8 cellular contexts compared by ENCODE assay signal in the genomic region with DNA sequence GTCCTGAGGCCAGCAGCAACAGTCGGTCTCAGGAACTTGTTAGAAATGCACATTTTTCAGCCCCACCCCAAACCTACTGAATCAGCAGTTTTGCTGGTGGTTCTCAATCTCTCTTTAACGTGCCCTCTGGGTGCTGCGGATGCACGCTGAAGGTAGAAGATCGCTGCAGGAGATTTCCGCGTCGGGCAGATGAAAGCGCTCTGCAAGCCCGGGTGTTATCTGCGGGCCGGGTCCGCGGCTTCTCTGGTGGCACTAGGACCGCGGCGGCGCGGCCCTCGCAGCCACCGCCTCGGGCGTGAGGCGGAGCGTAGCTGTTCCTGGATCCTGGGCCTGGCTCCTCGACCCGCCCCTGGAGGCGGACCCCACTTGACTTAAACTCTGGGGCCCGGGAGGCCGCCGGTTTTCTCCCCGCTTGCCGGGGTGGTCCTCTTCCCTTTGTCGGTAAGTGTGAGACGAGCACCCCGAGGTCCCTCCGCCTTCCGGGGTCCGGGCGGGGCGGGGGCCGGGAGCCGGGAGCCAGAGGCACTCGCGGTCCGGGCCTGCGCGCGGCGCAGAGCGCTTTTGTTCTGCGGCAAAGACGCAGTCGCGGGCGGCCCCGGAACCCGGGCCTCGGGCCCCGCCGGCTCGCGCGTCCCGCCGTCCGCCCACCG. TPM values are rescaled to one million over a fixed set of nuclear protein-coding genes. Genes with fewer than 3 reads are reported as not detected.
A peak's percentile ranks its signal among the peaks of the same experiment; 100 is the strongest.
DNase-seq lines count a peak whose midpoint lies in the region; ATAC-seq and TF ChIP-seq lines count a peak whose summit lies in the region.

Gene RESF1 (plus strand): TSS at position 365 of the 650 bp plus-strand sequence. CDS start 21,541 bp downstream, outside the sequence.

- H3K9ac ChIP-seq in parathyroid adenoma = peak within 1 kb of the TSS; percentile 46

- intact Hi-C loops in tibial artery (cut with DNase I; ENCODE audit: low total_unique reads) = loop anchor here (5.0 kb wide), 1 partner anchor 302 kb away; the partner anchor contains the start of gene ETFBKMT

- H3K9me3 Mint-ChIP-seq in activated naive CD8-positive, alpha-beta T cell treated with anti-CD3 and anti-CD28 coated beads, Interleukin-2, amount 50 U/mL, for 24 hours = peaks cover 4% of the 10 kb centered on the region

- H3K4me1 ChIP-seq in cardiac muscle cell (ENCODE audit: low read depth) (peaks cover 4% of the 10 kb centered on the region), parathyroid adenoma (peaks cover 22% of the 10 kb centered on the region), tibial artery (peaks cover 0 to 36% (median 25%) of the 10 kb centered on the region in 4 donors)

- H3K4me3 ChIP-seq in GM12875 (ENCODE audit: low read depth, low read length) (peak within 1 kb of the TSS; percentile 59), cardiac muscle cell (peak within 1 kb of the TSS; percentile 68), parathyroid adenoma (ENCODE audit: low read depth, low read length) (peak within 1 kb of the TSS; percentile 92), tibial artery (peak within 1 kb of the TSS; percentile 61 to 74)

- peaks cover 44% of the 10 kb centered on the region for H3K36me3 Mint-ChIP-seq in activated naive CD8-positive, alpha-beta T cell treated with anti-CD3 and anti-CD28 coated beads, Interleukin-2, amount 50 U/mL, for 24 hours (ENCODE audit: low read depth)

- H3K4me3 Mint-ChIP-seq in activated naive CD8-positive, alpha-beta T cell treated with anti-CD3 and anti-CD28 coated beads, Interleukin-2, amount 50 U/mL, for 24 hours = peak within 1 kb of the TSS; percentile 97

- no peak for TF ChIP-seq CTCF in GM12875 (IDR thresholded peaks at IDR 0.05; ENCODE audit: borderline replicate concordance, insufficient read depth, low read depth, low read length)
- no peak for TF ChIP-seq CTCF in cardiac muscle cell (IDR thresholded peaks at IDR 0.05; ENCODE audit: low read depth, low read length)
- TF ChIP-seq CTCF in parathyroid adenoma (IDR thresholded peaks at IDR 0.05) = no peak
- TF ChIP-seq CTCF in tibial artery (IDR thresholded peaks at IDR 0.05) = no peak

- H3K4me1 Mint-ChIP-seq in activated naive CD8-positive, alpha-beta T cell treated with anti-CD3 and anti-CD28 coated beads, Interleukin-2, amount 50 U/mL, for 24 hours = peaks cover 76% of the 10 kb centered on the region

- peak within 1 kb of the TSS; percentile 94 for H3K27ac Mint-ChIP-seq in activated naive CD8-positive, alpha-beta T cell treated with anti-CD3 and anti-CD28 coated beads, Interleukin-2, amount 50 U/mL, for 24 hours

- H3K27me3 ChIP-seq in cardiac muscle cell (no peaks in the 10 kb centered on the region), parathyroid adenoma (ENCODE audit: control insufficient read depth, insufficient read depth, low read length) (no peaks in the 10 kb centered on the region), tibial artery (no peaks in the 10 kb centered on the region)

- no peaks in the 10 kb centered on the region for H3K36me3 ChIP-seq in cardiac muscle cell
- no peaks in the 10 kb centered on the region for H3K36me3 ChIP-seq in parathyroid adenoma (ENCODE audit: control insufficient read depth, insufficient read depth, low read length)
- H3K36me3 ChIP-seq in tibial artery = peaks cover 6 to 17% (median 14%) of the 10 kb centered on the region in 3 donors

- ATAC-seq in HG02763 (IDR thresholded peaks at IDR 0.05; ENCODE audit: unreplicated experiment) = peak; percentile 94
- peak; percentile 91 for ATAC-seq in activated naive CD8-positive, alpha-beta T cell treated with anti-CD3 and anti-CD28 coated beads, Interleukin-2, amount 50 U/mL, for 24 hours

- DNase-seq in NCI-H1417 (lab: John Stamatoyannopoulos, UW) (peak; percentile 85 to 97 (median 95)), SW480 (ENCODE audit: low spot score) (peak; percentile 94), cardiac muscle cell (ENCODE audit: low read depth in 1 of 2, low spot score in 1 of 2) (peak; percentile 89 to 91), tibial artery (peak; percentile 90 to 93)
- DNase-seq in activated naive CD8-positive, alpha-beta T cell treated with anti-CD3 and anti-CD28 coated beads, Interleukin-2, amount 50 U/mL, for 24 hours = peak; percentile 82

- peak within 1 kb of the TSS; percentile 89 for H3K27ac ChIP-seq in cardiac muscle cell
- H3K27ac ChIP-seq in parathyroid adenoma = peak within 1 kb of the TSS; percentile 84
- peak within 1 kb of the TSS; percentile 83 to 91 for H3K27ac ChIP-seq in tibial artery

- no peaks in the 10 kb centered on the region for H3K27me3 Mint-ChIP-seq in activated naive CD8-positive, alpha-beta T cell treated with anti-CD3 and anti-CD28 coated beads, Interleukin-2, amount 50 U/mL, for 24 hours

- peak within 1 kb of the TSS; percentile 86 for H2AFZ ChIP-seq in parathyroid adenoma

- H3K79me2 ChIP-seq in parathyroid adenoma = peaks cover 40% of the 10 kb centered on the region

- H3K4me2 ChIP-seq in parathyroid adenoma (ENCODE audit: low read length) = peak within 1 kb of the TSS; percentile 92

- no peaks in the 10 kb centered on the region for H3K9me3 ChIP-seq in cardiac muscle cell (ENCODE audit: low read depth)
- H3K9me3 ChIP-seq in parathyroid adenoma (ENCODE audit: control insufficient read depth, low read length) = no peaks in the 10 kb centered on the region
- no peaks in the 10 kb centered on the region for H3K9me3 ChIP-seq in tibial artery

RNA-seq across cellular contexts. Expression of gene RESF1, which starts in this region (rescaled TPM):
- total RNA-seq in cardiac muscle cell = 39.6 and 49.0 TPM in 2 replicates
- polyA plus RNA-seq in cardiac muscle cell = 15.7 and 20.9 TPM in 2 replicates

Comparison
In these comparisons a context has a peak if more than half of its experiments do, and no peak if none do; other contexts are left out.
1. Peak in every context shown above with its lines: DNase-seq, ATAC-seq, H3K4me3 ChIP-seq and H3K27ac ChIP-seq.